ENCODE assay signal across 16 cellular contexts in the genomic region with DNA sequence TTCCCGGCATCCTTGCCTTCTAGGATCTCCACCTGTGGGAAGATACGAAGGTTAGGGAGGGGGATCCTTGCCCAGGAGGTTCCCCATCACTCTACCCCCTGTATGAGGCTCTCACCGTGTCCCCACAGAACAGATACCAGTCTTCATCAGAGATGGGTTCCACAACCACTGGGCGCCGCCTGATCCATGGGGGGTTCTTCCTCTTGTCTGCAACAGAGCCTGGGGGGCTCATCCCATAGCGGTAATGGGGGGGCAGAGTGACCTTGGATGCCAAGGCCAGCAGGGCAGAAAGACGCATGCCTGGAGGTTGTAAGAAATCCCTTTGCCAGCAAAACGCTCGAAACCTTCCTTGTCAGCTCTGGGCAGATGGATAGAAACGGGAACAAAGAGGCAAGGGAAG. TPM values are rescaled to one million over a fixed set of nuclear protein-coding genes. Genes with fewer than 3 reads are reported as not detected.
DNase-seq lines count a peak whose midpoint lies in the region; ATAC-seq and TF ChIP-seq lines count a peak whose summit lies in the region.
"Had no signal": no experiment of that assay in that cellular context is flagged by ENCODE, and none has a peak within 500 bp of the region (broad histone marks: within the 10 kb centered on the region; RNA-seq: fewer than 3 reads in every experiment).

No MANE protein-coding gene starts in this region.

- H3K27ac Mint-ChIP-seq in activated CD8-positive, alpha-beta T cell treated with anti-CD3 and anti-CD28 coated beads for 36 hours = peak overlapping the region; percentile 74
- H3K27ac Mint-ChIP-seq in activated CD8-positive, alpha-beta T cell treated with anti-CD3 and anti-CD28 coated beads, Interleukin-2, amount 10 ng/mL, durations not matched to agents 7 days and 5 days = no peak overlapping the region

- peaks cover 54% of the 10 kb centered on the region for H3K36me3 Mint-ChIP-seq in activated CD8-positive, alpha-beta T cell treated with anti-CD3 and anti-CD28 coated beads for 36 hours (ENCODE audit: low read depth)
- peaks cover 55% of the 10 kb centered on the region for H3K36me3 Mint-ChIP-seq in activated CD8-positive, alpha-beta T cell treated with anti-CD3 and anti-CD28 coated beads, Interleukin-2, amount 10 ng/mL, durations not matched to agents 7 days and 5 days (ENCODE audit: low read depth)

- intact Hi-C loops in activated CD8-positive, alpha-beta T cell treated with anti-CD3 and anti-CD28 coated beads for 36 hours (cut with micrococcal nuclease) = no loop called here
- intact Hi-C loops in lower lobe of right lung (cut with DNase I) = no loop called here

- POLR2A ChIA-PET in activated CD8-positive, alpha-beta T cell treated with anti-CD3 and anti-CD28 coated beads for 36 hours (lab: Charles Lee) = interaction anchor here (5.1 kb wide), 1 partner anchor 9 kb away, joined by 89 read pairs; the partner anchor contains the start of genes ISG20L2 and METTL25B
- POLR2A ChIA-PET in activated CD8-positive, alpha-beta T cell treated with anti-CD3 and anti-CD28 coated beads, Interleukin-2, amount 10 ng/mL, durations not matched to agents 7 days and 5 days (lab: Charles Lee) = interaction anchor here (4.9 kb wide), 1 partner anchor 11 kb away, joined by 68 read pairs; the partner anchor contains the start of genes ISG20L2 and METTL25B

- DNase-seq in activated CD8-positive, alpha-beta T cell treated with anti-CD3 and anti-CD28 coated beads for 36 hours = no peak
- no peak for DNase-seq in activated CD8-positive, alpha-beta T cell treated with anti-CD3 and anti-CD28 coated beads, Interleukin-2, amount 10 ng/mL, durations not matched to agents 7 days and 5 days
- peak; percentile 1 for DNase-seq in H4 (ENCODE audit: low spot score)
- peak; percentile 40 for DNase-seq in lower lobe of right lung
- no peak for DNase-seq in ACHN
- DNase-seq in AG08395 (ENCODE audit: low spot score) = no peak
- DNase-seq: IMR-90, MV-4-11, NCI-H1417 treated with DMSO at 0.1 percent for 48 hours, NCI-H2029 treated with DMSO at 0.1 percent for 48 hours, NCI-H510A, NCI-H82, Peyer's patch, SHP77 had no signal

- peaks cover 58% of the 10 kb centered on the region for H3K36me3 ChIP-seq in lower lobe of right lung

- CTCF ChIA-PET in activated CD8-positive, alpha-beta T cell treated with anti-CD3 and anti-CD28 coated beads for 36 hours (lab: Charles Lee) = interaction anchor here (1.0 to 1.5 kb wide), 4 partner anchors 13 to 50 kb away, joined by 3 to 9 read pairs (median 4); no protein-coding TSS in a partner anchor
- CTCF ChIA-PET in activated CD8-positive, alpha-beta T cell treated with anti-CD3 and anti-CD28 coated beads, Interleukin-2, amount 10 ng/mL, durations not matched to agents 7 days and 5 days (lab: Charles Lee) = interaction anchor here (1.0 to 1.4 kb wide), 2 partner anchors 9 to 12 kb away, joined by 4 to 12 read pairs; partner anchors contain the start of gene ISG20L2

- TF ChIP-seq CTCF in activated CD8-positive, alpha-beta T cell treated with anti-CD3 and anti-CD28 coated beads for 36 hours (IDR thresholded peaks at IDR 0.05) = no peak
- TF ChIP-seq CTCF in 22Rv1 (IDR thresholded peaks at IDR 0.05) = no peak
- TF ChIP-seq CTCF in lower lobe of right lung (IDR thresholded peaks at IDR 0.05) = no peak

- H3K9me3 Mint-ChIP-seq in activated CD8-positive, alpha-beta T cell treated with anti-CD3 and anti-CD28 coated beads for 36 hours = no peaks in the 10 kb centered on the region
- H3K9me3 Mint-ChIP-seq in activated CD8-positive, alpha-beta T cell treated with anti-CD3 and anti-CD28 coated beads, Interleukin-2, amount 10 ng/mL, durations not matched to agents 7 days and 5 days (ENCODE audit: insufficient read depth) = no peaks in the 10 kb centered on the region

- no peak overlapping the region for H3K4me3 ChIP-seq in lower lobe of right lung
- H3K4me3 ChIP-seq: Peyer's patch had no signal

- peaks cover 26% of the 10 kb centered on the region for H3K4me1 ChIP-seq in lower lobe of right lung

- no peak overlapping the region for H3K4me3 Mint-ChIP-seq in activated CD8-positive, alpha-beta T cell treated with anti-CD3 and anti-CD28 coated beads for 36 hours
- no peak overlapping the region for H3K4me3 Mint-ChIP-seq in activated CD8-positive, alpha-beta T cell treated with anti-CD3 and anti-CD28 coated beads, Interleukin-2, amount 10 ng/mL, durations not matched to agents 7 days and 5 days

- no peaks in the 10 kb centered on the region for H3K27me3 ChIP-seq in lower lobe of right lung (ENCODE audit: low read depth)
- H3K27me3 ChIP-seq: Peyer's patch had no signal

- in situ Hi-C loops in ACHN (cut with HindIII; ENCODE audit: low pct_ligation_motif_present, low pct_unique_long_range_greater_than_20kb, low sequenced_read_pairs) = no loop called here

- no peaks in the 10 kb centered on the region for H3K27me3 Mint-ChIP-seq in activated CD8-positive, alpha-beta T cell treated with anti-CD3 and anti-CD28 coated beads for 36 hours
- no peaks in the 10 kb centered on the region for H3K27me3 Mint-ChIP-seq in activated CD8-positive, alpha-beta T cell treated with anti-CD3 and anti-CD28 coated beads, Interleukin-2, amount 10 ng/mL, durations not matched to agents 7 days and 5 days (ENCODE audit: low read depth)

- H3K27ac ChIP-seq in 22Rv1 (peak overlapping the region; percentile 7; the same call in 1 of the 2 replicates), lower lobe of right lung (no peak overlapping the region)
- H3K27ac ChIP-seq: Peyer's patch had no signal

- ATAC-seq in activated CD8-positive, alpha-beta T cell treated with anti-CD3 and anti-CD28 coated beads for 36 hours = no peak
- ATAC-seq in activated CD8-positive, alpha-beta T cell treated with anti-CD3 and anti-CD28 coated beads, Interleukin-2, amount 10 ng/mL, durations not matched to agents 7 days and 5 days = no peak
- ATAC-seq in lower lobe of right lung (no peak), GM18502 (IDR thresholded peaks at IDR 0.05; ENCODE audit: poor library complexity, unreplicated experiment) (no peak)

- H3K4me1 Mint-ChIP-seq in activated CD8-positive, alpha-beta T cell treated with anti-CD3 and anti-CD28 coated beads for 36 hours (ENCODE audit: low read depth) = peaks cover 33% of the 10 kb centered on the region
- H3K4me1 Mint-ChIP-seq in activated CD8-positive, alpha-beta T cell treated with anti-CD3 and anti-CD28 coated beads, Interleukin-2, amount 10 ng/mL, durations not matched to agents 7 days and 5 days (ENCODE audit: low read depth) = peaks cover 38% of the 10 kb centered on the region

- H3K9me3 ChIP-seq in lower lobe of right lung = no peaks in the 10 kb centered on the region
- H3K9me3 ChIP-seq: Peyer's patch had no signal

RNA-seq across cellular contexts. Expression of gene MRPL24, which starts 2.5 kb away (rescaled TPM):
- 10 to 100 TPM; 84.2 to 93.6 TPM for total RNA-seq in activated CD8-positive, alpha-beta T cell treated with anti-CD3 and anti-CD28 coated beads for 36 hours
- total RNA-seq in activated CD8-positive, alpha-beta T cell treated with anti-CD3 and anti-CD28 coated beads, Interleukin-2, amount 10 ng/mL, durations not matched to agents 7 days and 5 days = 10 to 100 TPM; 59.8 to 62.6 TPM
- total RNA-seq in H4 (2014; rRNA removed; shearing (Covaris generic)) = 82.2 and 96.3 TPM in 2 replicates
- total RNA-seq in lower lobe of right lung = 43.7 TPM

RNA-seq across cellular contexts. Expression of gene ISG20L2, which starts 9.8 kb away (rescaled TPM):
- total RNA-seq in activated CD8-positive, alpha-beta T cell treated with anti-CD3 and anti-CD28 coated beads for 36 hours = 10 to 100 TPM; 40.6 to 44.5 TPM
- total RNA-seq in activated CD8-positive, alpha-beta T cell treated with anti-CD3 and anti-CD28 coated beads, Interleukin-2, amount 10 ng/mL, durations not matched to agents 7 days and 5 days = 10 to 100 TPM; 56.3 to 58.8 TPM
- 22.2 and 27.0 TPM in 2 replicates for total RNA-seq in H4 (2014; rRNA removed; shearing (Covaris generic))
- total RNA-seq in lower lobe of right lung = 22.6 TPM

RNA-seq across cellular contexts. Expression of gene METTL25B, which starts 10.1 kb away (rescaled TPM):
- total RNA-seq in activated CD8-positive, alpha-beta T cell treated with anti-CD3 and anti-CD28 coated beads for 36 hours = 10 to 100 TPM; 32.3 to 32.5 TPM
- total RNA-seq in activated CD8-positive, alpha-beta T cell treated with anti-CD3 and anti-CD28 coated beads, Interleukin-2, amount 10 ng/mL, durations not matched to agents 7 days and 5 days = 10 to 100 TPM; 30.0 to 34.0 TPM
- 11.6 and 20.0 TPM in 2 replicates for total RNA-seq in H4 (2014; rRNA removed; shearing (Covaris generic))
- total RNA-seq in lower lobe of right lung = 41.0 TPM

RNA-seq across cellular contexts. Expression of gene HDGF, which starts 13.1 kb away (rescaled TPM):
- total RNA-seq in activated CD8-positive, alpha-beta T cell treated with anti-CD3 and anti-CD28 coated beads for 36 hours = 100 to 1,000 TPM; 232 to 235 TPM
- total RNA-seq in activated CD8-positive, alpha-beta T cell treated with anti-CD3 and anti-CD28 coated beads, Interleukin-2, amount 10 ng/mL, durations not matched to agents 7 days and 5 days = 100 to 1,000 TPM; 261 to 264 TPM
- 168 and 173 TPM in 2 replicates for total RNA-seq in H4 (2014; rRNA removed; shearing (Covaris generic))
- total RNA-seq in lower lobe of right lung = 146 TPM

RNA-seq across cellular contexts. Expression of gene PRCC, which starts 28.9 kb away (rescaled TPM):
- total RNA-seq in activated CD8-positive, alpha-beta T cell treated with anti-CD3 and anti-CD28 coated beads for 36 hours = 10 to 100 TPM; 69.8 to 70.6 TPM
- total RNA-seq in activated CD8-positive, alpha-beta T cell treated with anti-CD3 and anti-CD28 coated beads, Interleukin-2, amount 10 ng/mL, durations not matched to agents 7 days and 5 days = 10 to 100 TPM; 71.9 to 75.5 TPM
- 22.2 and 36.2 TPM in 2 replicates for total RNA-seq in H4 (2014; rRNA removed; shearing (Covaris generic))
- total RNA-seq in lower lobe of right lung = 51.9 TPM

Comparison
In these comparisons a context has a peak if more than half of its experiments do, and no peak if none do; other contexts are left out.
1. DNase-seq: peak in H4 (single experiment) and lower lobe of right lung (single experiment); none in activated CD8-positive, alpha-beta T cell treated with anti-CD3 and anti-CD28 coated beads for 36 hours (single experiment), activated CD8-positive, alpha-beta T cell treated with anti-CD3 and anti-CD28 coated beads, Interleukin-2, amount 10 ng/mL, durations not matched to agents 7 days and 5 days (single experiment), ACHN (single experiment) and AG08395 (single experiment).